In the genomic region with DNA sequence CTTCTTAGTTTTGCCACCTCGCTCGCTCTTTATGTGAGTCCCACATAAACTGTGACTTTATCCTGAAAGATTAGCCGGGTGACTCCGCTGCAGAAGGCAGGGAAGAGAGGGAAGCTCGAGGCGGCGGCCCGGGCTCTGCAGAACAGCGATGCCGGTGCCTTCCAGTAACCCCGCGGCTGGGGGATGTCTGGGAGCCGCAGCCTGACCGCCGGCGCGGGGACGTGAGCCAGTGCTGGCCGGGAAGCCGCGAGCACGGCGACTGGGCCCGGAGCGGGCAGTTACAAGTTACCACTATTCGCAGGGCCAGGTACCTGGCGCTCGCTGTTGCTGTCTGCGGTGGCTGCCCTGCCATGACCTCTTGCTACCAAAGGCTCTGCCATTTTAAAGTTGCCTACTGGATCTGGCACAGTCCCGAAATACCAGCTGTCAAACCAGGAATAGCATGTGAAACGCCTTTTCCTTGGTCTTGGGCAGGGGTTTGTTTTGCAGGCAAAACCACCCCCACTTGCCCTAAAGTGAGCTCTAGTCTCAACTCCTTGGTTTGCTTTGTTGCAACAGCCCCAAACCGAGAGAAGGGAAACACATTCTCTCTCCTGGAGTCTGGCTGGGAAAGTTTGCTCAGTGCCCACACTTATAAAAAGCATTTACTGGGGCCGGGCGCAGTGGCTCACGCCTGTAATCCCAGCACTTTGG, we compare ENCODE assay signal across 8 cellular contexts.
DNase-seq lines count a peak whose midpoint lies in the region; ATAC-seq and TF ChIP-seq lines count a peak whose summit lies in the region.

No MANE protein-coding gene starts in this region.

- TF ChIP-seq CTCF in BE2C (IDR thresholded peaks at IDR 0.05; ENCODE audit: low read depth, low read length) (no peak), right lobe of liver (IDR thresholded peaks at IDR 0.05) (no peak)

- peak; percentile 32 for TF ChIP-seq POLR2A in right lobe of liver (IDR thresholded peaks at IDR 0.05)

- H3K27me3 ChIP-seq in BE2C (no peaks in the 10 kb centered on the region), duodenal mucosa (ENCODE audit: control insufficient read depth in 1 of 2, insufficient read depth in 2 of 2, low read length in 2 of 2) (no peaks in the 10 kb centered on the region), right lobe of liver (no peaks in the 10 kb centered on the region), stomach smooth muscle (ENCODE audit: control insufficient read depth in 1 of 2, insufficient read depth in 2 of 2, low read length in 2 of 2) (no peaks in the 10 kb centered on the region)

- no peaks in the 10 kb centered on the region for H3K9me3 ChIP-seq in BE2C
- H3K9me3 ChIP-seq in duodenal mucosa (ENCODE audit: control insufficient read depth in 1 of 2, low read length in 2 of 2): peaks cover 0 to 2% of the 10 kb centered on the region in 2 donors
- H3K9me3 ChIP-seq in right lobe of liver: no peaks in the 10 kb centered on the region
- no peaks in the 10 kb centered on the region for H3K9me3 ChIP-seq in stomach smooth muscle (ENCODE audit: control insufficient read depth in 2 of 2, low read length in 2 of 2)

- H3K9ac ChIP-seq in duodenal mucosa (ENCODE audit: low read depth in 1 of 2, low read length in 2 of 2) (peak overlapping the region; percentile 69 to 87), stomach smooth muscle (ENCODE audit: low read length in 2 of 2) (peak overlapping the region; percentile 5 to 71)

- peak; percentile 35 for DNase-seq in BE2C
- peak; percentile 3 for DNase-seq in NCI-H524 treated with DMSO at 0.1 percent for 48 hours (lab: John Stamatoyannopoulos, UW)
- DNase-seq in right lobe of liver: peak; percentile 77 to 80 (median 77)
- DNase-seq in GDM1 (lab: John Stamatoyannopoulos, UW): no peak
- no peak for DNase-seq in stimulated activated CD4-positive, alpha-beta T cell treated with anti-CD3 and anti-CD28 coated beads, Interleukin-4, amount 100 ng/mL, for 24 hours

- peak overlapping the region; percentile 92 for H3K27ac ChIP-seq in duodenal mucosa (ENCODE audit: low read depth, low read length)
- H3K27ac ChIP-seq in right lobe of liver: peak overlapping the region; percentile 98 to 99 (median 98)
- H3K27ac ChIP-seq in stomach smooth muscle (ENCODE audit: low read length): peak overlapping the region; percentile 37

- H3K4me3 ChIP-seq in BE2C (ENCODE audit: low read depth, low read length) (peak overlapping the region; percentile 87), duodenal mucosa (ENCODE audit: low read depth in 1 of 2, low read length in 2 of 2) (peak overlapping the region; percentile 79 to 94), right lobe of liver (peak overlapping the region; percentile 78 to 93 (median 83)), stomach smooth muscle (ENCODE audit: low read length in 2 of 2) (peak overlapping the region; percentile 85 to 87)

- no peaks in the 10 kb centered on the region for H3K4me1 ChIP-seq in BE2C
- H3K4me1 ChIP-seq in duodenal mucosa (ENCODE audit: control insufficient read depth in 1 of 2, insufficient read depth in 2 of 2, low read length in 2 of 2): peaks cover 17 to 21% of the 10 kb centered on the region in 2 donors
- H3K4me1 ChIP-seq in right lobe of liver: peaks cover 0 to 35% (median 9%) of the 10 kb centered on the region in 4 donors
- H3K4me1 ChIP-seq in stomach smooth muscle (ENCODE audit: control insufficient read depth, insufficient read depth, low read length): peaks cover 19% of the 10 kb centered on the region

- peak; percentile 11 to 51 (median 18) for ATAC-seq in right lobe of liver
- no peak for ATAC-seq in HG03439 (IDR thresholded peaks at IDR 0.05; ENCODE audit: unreplicated experiment)

- intact Hi-C loops in right lobe of liver (cut with DNase I): loop anchor here in 1 of 2 donors (10.0 kb wide), 2 partner anchors 338 to 468 kb away; no protein-coding TSS in a partner anchor

- 24% methylated on average over 16 of the region's 35 CpGs for WGBS in right lobe of liver (ENCODE audit: insufficient coverage, low coverage, low lambda C conversion rate, missing lambda C conversion rate)

- H3K36me3 ChIP-seq in BE2C (peaks cover 17% of the 10 kb centered on the region), duodenal mucosa (ENCODE audit: control insufficient read depth in 1 of 2, insufficient read depth in 2 of 2, low read length in 2 of 2) (peaks cover 21 to 27% of the 10 kb centered on the region in 2 donors), right lobe of liver (peaks cover 6 to 24% (median 12%) of the 10 kb centered on the region in 4 donors), stomach smooth muscle (ENCODE audit: control insufficient read depth in 2 of 2, insufficient read depth in 2 of 2, low read length in 2 of 2) (peaks cover 0 to 4% of the 10 kb centered on the region in 2 donors)

Comparison
In these comparisons a context has a peak if more than half of its experiments do, and no peak if none do; other contexts are left out.
1. DNase-seq: peak in BE2C (single experiment), NCI-H524 treated with DMSO at 0.1 percent for 48 hours (single experiment) and right lobe of liver (3 of 3); none in GDM1 (single experiment) and stimulated activated CD4-positive, alpha-beta T cell treated with anti-CD3 and anti-CD28 coated beads, Interleukin-4, amount 100 ng/mL, for 24 hours (single experiment).
2. H3K27ac ChIP-seq: peak in every context shown above with its lines; median percentile 98 in right lobe of liver; 92 in duodenal mucosa; 37 in stomach smooth muscle.
3. Peak in every context shown above with its lines, with median percentiles within 50 percentile points of each other: H3K4me3 ChIP-seq.